ENCODE assay signal across 8 cellular contexts in the genomic region with DNA sequence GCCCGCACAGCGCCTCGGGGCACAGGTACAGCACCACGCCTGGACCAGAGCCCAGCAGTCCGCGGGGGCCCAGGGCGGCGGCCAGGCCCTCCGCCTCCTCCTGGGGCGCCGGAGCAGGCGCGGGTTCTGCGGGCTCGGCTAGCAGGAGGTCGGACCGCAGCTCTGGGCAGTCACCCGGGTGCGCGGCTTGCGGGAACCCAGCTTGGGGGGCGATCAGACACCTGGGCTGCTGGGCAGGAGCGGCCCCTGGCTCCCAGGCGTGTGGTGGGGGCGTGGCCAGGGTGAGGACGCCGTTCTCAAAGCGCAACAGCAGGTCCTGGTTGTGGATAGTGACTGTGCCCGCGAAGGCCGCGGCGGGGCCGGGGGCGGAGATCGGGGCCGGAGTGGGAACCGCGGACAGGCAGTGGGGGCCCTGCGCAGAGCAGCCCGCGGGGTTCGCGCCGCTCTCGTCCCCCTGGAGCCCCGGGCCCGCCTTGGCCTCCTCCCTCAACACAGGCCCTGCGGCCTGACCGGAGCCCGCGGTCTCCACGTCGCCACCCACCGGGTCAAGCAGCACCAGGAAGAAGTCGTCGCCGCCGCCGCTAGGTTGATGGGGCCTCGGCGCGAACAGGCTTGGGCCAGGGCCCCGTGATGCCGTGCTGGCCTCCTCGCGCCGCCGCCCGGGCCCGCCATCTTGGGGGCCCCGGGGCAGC. TPM values are rescaled to one million over a fixed set of nuclear protein-coding genes. Genes with fewer than 3 reads are reported as not detected.
DNase-seq lines count a peak whose midpoint lies in the region; ATAC-seq, FAIRE-seq and TF ChIP-seq lines count a peak whose summit lies in the region.
"Not testable (repeated sequence)": the region's sequence is repeated elsewhere in the genome, so short reads cannot be mapped to it uniquely, and the experiment has no call there.

No MANE protein-coding gene starts in this region.

- peak; percentile 24 for ATAC-seq in GM19468 (IDR thresholded peaks at IDR 0.05; ENCODE audit: extremely low read depth, unreplicated experiment)
- peak; percentile 75 for ATAC-seq in HG03097 (IDR thresholded peaks at IDR 0.05; ENCODE audit: low FRiP score, unreplicated experiment)
- peak; percentile 69 for ATAC-seq in HepG2

- not testable (repeated sequence) for H4K20me1 ChIP-seq in HepG2 (ENCODE audit: insufficient read depth, low read length)

- not testable (repeated sequence) for TF ChIP-seq POLR2A in HepG2 (IDR thresholded peaks at IDR 0.05; ENCODE audit: insufficient read depth in 1 of 2, low read depth in 2 of 2, low read length in 2 of 2)

- not testable (repeated sequence) for H3K4me2 ChIP-seq in HepG2 (ENCODE audit: low read depth, low read length)

- H3K27ac ChIP-seq in effector memory CD4-positive, alpha-beta T cell (ENCODE audit: insufficient read depth, low read length, poor library complexity, severe bottlenecking) = peak overlapping the region; percentile 74
- H3K27ac ChIP-seq in HepG2 (ENCODE audit: extremely low read length, insufficient read depth, low read length) = not testable (repeated sequence)

- H2AFZ ChIP-seq in HepG2 (ENCODE audit: low read length) = not testable (repeated sequence)

- not testable (repeated sequence) for TF ChIP-seq RAD21 in HepG2 (CRISPR knock-in tag; IDR thresholded peaks at IDR 0.05)

- in situ Hi-C loops in Caki2 (cut with HindIII; ENCODE audit: low pct_unique_long_range_greater_than_20kb, low sequenced_read_pairs) = not testable (repeated sequence)
- in situ Hi-C loops in HepG2 (cut with HindIII; ENCODE audit: extremely low pct_ligation_motif_present, low pct_unique_long_range_greater_than_20kb) = loop anchor here (25.0 kb wide), 2 partner anchors 97 to 322 kb away; partner anchors contain the start of gene ZXDB

- not testable (repeated sequence) for BruUV-seq in HepG2 (replicated peaks; lab: Mats Ljungman, UMichigan)

- not testable (repeated sequence) for TF ChIP-seq EP300 in HepG2 (IDR thresholded peaks at IDR 0.05; ENCODE audit: low read depth in 2 of 2, low read length in 2 of 2); HepG2 (CRISPR knock-in tag; IDR thresholded peaks at IDR 0.05; ENCODE audit: borderline replicate concordance)

- FAIRE-seq in HepG2 (lab: Jason Lieb, UNC) = not testable (repeated sequence)

- not testable (repeated sequence) for H3K36me3 ChIP-seq in effector memory CD4-positive, alpha-beta T cell (ENCODE audit: control insufficient read depth, insufficient read depth, low read length); HepG2 (replicated peaks in 1 of 2; ENCODE audit: control insufficient read depth in 1 of 2, insufficient read depth in 2 of 2, low read length in 2 of 2)

- DNase-seq in Caki2 (ENCODE audit: low read depth) = peak; percentile 46
- DNase-seq in NCI-H226 = peak; percentile 6
- peak; percentile 57 for DNase-seq in activated T-cell treated with anti-CD3 and anti-CD28 coated beads, Interleukin-2, amount 50 U/mL, for 1 hour
- DNase-seq in effector memory CD4-positive, alpha-beta T cell = peak in 1 of 3 donors; percentile 12
- DNase-seq in HepG2 (ENCODE audit: low spot score) = not testable (repeated sequence)
- DNase-seq in stimulated activated CD4-positive, alpha-beta T cell treated with anti-CD3 and anti-CD28 coated beads, TNF-alpha, amount 100 ng/mL, for 4 hours (ENCODE audit: low read depth in 3 of 3) = peak in 2 of 3 experiments; percentile 0 to 5

- not testable (repeated sequence) for H3K27me3 ChIP-seq in effector memory CD4-positive, alpha-beta T cell (replicated peaks; ENCODE audit: control insufficient read depth, insufficient read depth, low read length, poor library complexity, severe bottlenecking); HepG2 (ENCODE audit: control insufficient read depth in 1 of 2, insufficient read depth in 2 of 2, low read length in 2 of 2)

- H3K4me1 ChIP-seq in effector memory CD4-positive, alpha-beta T cell (ENCODE audit: control insufficient read depth, insufficient read depth, low read length, poor library complexity, severe bottlenecking); HepG2 (ENCODE audit: insufficient read depth, low read length): not testable (repeated sequence)

- H3K9ac ChIP-seq in HepG2 (ENCODE audit: insufficient read depth, low read depth, low read length) = not testable (repeated sequence)

- WGBS in HepG2 (ENCODE audit: low lambda C conversion rate) = no CpG with 5 or more reads among the region's 72 CpGs

- CTCF ChIA-PET in HepG2 (lab: Yijun Ruan, JAX; ENCODE audit: low intra/inter-chr PET ratio, low total read pairs) = not testable (repeated sequence)

- intact Hi-C loops in HepG2 (cut with micrococcal nuclease; ENCODE audit: unreplicated experiment) = not testable (repeated sequence)

- peak overlapping the region; percentile 42 for H3K4me3 ChIP-seq in effector memory CD4-positive, alpha-beta T cell (ENCODE audit: insufficient read depth, low read depth, low read length, poor library complexity, severe bottlenecking)
- H3K4me3 ChIP-seq in HepG2 (replicated peaks in 1 of 3; ENCODE audit: insufficient read depth in 1 of 3, low read depth in 2 of 3, low read length in 3 of 3) = not testable (repeated sequence)

- H3K9me3 ChIP-seq in effector memory CD4-positive, alpha-beta T cell (ENCODE audit: control insufficient read depth, low read length); HepG2 (ENCODE audit: low read length): not testable (repeated sequence)

- H3K79me2 ChIP-seq in HepG2 (ENCODE audit: insufficient read depth, low read length) = not testable (repeated sequence)

- TF ChIP-seq CTCF in HepG2 (CRISPR knock-in tag; IDR thresholded peaks at IDR 0.05) = not testable (repeated sequence)

- POLR2A ChIA-PET in HepG2 (lab: Yijun Ruan, JAX) = not testable (repeated sequence)

RNA-seq across cellular contexts. Expression of gene ZXDA, which starts 0.5 kb away (rescaled TPM):
- total RNA-seq in Caki2 (2014; rRNA removed; shearing (Covaris generic); ENCODE audit: low replicate concordance) = 2.3 and 2.8 TPM in 2 replicates
- total RNA-seq in HepG2 (2016; rRNA removed; fragmentation: Illumina TruSeq; extraction: Trizol) = not detected in 2 replicates
- not detected in 2 replicates for total RNA-seq in HepG2 (2016; cell fraction: cytosol; rRNA removed; fragmentation: Illumina TruSeq; extraction: Trizol; ENCODE audit: low read depth)
- total RNA-seq in HepG2 (2016; cell fraction: insoluble cytoplasmic fraction; rRNA removed; fragmentation: Illumina TruSeq; extraction: Trizol) = not detected in 2 replicates
- total RNA-seq in HepG2 (2016; cell fraction: membrane; rRNA removed; fragmentation: Illumina TruSeq; extraction: Trizol) = not detected in 2 replicates
- not detected in 2 replicates for total RNA-seq in HepG2 (2016; cell fraction: nucleus; rRNA removed; fragmentation: Illumina TruSeq; extraction: Trizol)
- polyA plus RNA-seq in HepG2 (2011; rRNA removed) = not detected in 2 replicates
- polyA plus RNA-seq in HepG2 (2011; cell fraction: cytosol; rRNA removed) = 0.01 TPM in 1 of 2 replicates, not detected in the other
- polyA plus RNA-seq in HepG2 (2011; cell fraction: nucleus; rRNA removed) = not detected in 2 replicates
- polyA plus RNA-seq in HepG2 (2012) = not detected in 2 replicates
- polyA plus RNA-seq in HepG2 (2016; cell fraction: cytosol; fragmentation: Illumina TruSeq; extraction: Trizol; ENCODE audit: low read depth) = not detected in 2 replicates
- not detected in 2 replicates for polyA plus RNA-seq in HepG2 (2016; cell fraction: insoluble cytoplasmic fraction; fragmentation: Illumina TruSeq; extraction: Trizol; ENCODE audit: low read depth)
- not detected in 2 replicates for polyA plus RNA-seq in HepG2 (2016; cell fraction: membrane; fragmentation: Illumina TruSeq; extraction: Trizol; ENCODE audit: low read depth)
- polyA plus RNA-seq in HepG2 (2016; cell fraction: nucleus; fragmentation: Illumina TruSeq; extraction: Trizol; ENCODE audit: insufficient read depth, low read depth) = not detected in 2 replicates
- polyA minus RNA-seq in HepG2 (2011; rRNA and poly(A)+ RNA removed; ENCODE audit: low replicate concordance) = 7.9 TPM in 1 of 2 replicates, not detected in the other
- polyA minus RNA-seq in HepG2 (2011; cell fraction: cytosol; rRNA and poly(A)+ RNA removed) = not detected in 2 replicates
- polyA minus RNA-seq in HepG2 (2011; cell fraction: nucleus; rRNA and poly(A)+ RNA removed) = not detected in 2 replicates

Comparison
In these comparisons a context has a peak if more than half of its experiments do, and no peak if none do; other contexts are left out.
1. ATAC-seq: peak in every context shown above with its lines; median percentile 75 in HG03097; 69 in HepG2; 24 in GM19468.